8 cellular contexts compared by ENCODE assay signal in the genomic region with DNA sequence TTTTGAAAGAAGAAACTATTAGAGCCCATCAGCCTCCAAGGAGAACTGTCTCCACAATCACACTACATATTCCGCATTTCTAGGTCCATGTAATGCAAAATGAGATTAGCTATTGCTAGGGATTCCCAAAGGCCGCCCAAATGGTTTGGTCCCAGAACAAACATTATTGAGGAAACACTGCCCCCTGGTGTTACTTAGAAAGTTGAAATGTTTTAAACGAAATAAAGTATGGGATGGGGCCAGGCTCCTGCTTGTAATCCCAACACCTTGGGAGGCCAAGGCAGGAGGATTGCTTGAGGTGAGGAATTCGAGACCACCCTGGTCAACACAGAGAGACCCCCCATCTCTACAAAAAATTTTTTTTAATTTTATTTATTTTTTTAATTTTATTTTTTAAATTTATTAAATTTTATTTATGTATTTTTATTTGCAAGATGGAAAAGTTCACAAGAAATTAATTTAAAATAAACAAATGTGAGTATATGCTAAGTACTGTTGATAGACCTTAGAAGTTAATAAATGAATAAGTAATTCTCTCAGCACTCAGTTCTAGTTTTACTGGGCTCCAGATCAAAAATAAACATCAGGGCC. TPM values are rescaled to one million over a fixed set of nuclear protein-coding genes. Genes with fewer than 3 reads are reported as not detected.
DNase-seq lines count a peak whose midpoint lies in the region; ATAC-seq and TF ChIP-seq lines count a peak whose summit lies in the region.

No MANE protein-coding gene starts in this region.

- H3K27ac Mint-ChIP-seq in HFFc6 = no peak overlapping the region
- H3K27ac Mint-ChIP-seq in activated naive CD4-positive, alpha-beta T cell treated with anti-CD3 and anti-CD28 coated beads, Interleukin-2, amount 50 U/mL, for 72 hours = no peak overlapping the region

- peaks cover 5% of the 10 kb centered on the region; the same call in 1 of the 2 replicates for H3K36me3 Mint-ChIP-seq in HFFc6 (ENCODE audit: low read depth)
- H3K36me3 Mint-ChIP-seq in activated naive CD4-positive, alpha-beta T cell treated with anti-CD3 and anti-CD28 coated beads, Interleukin-2, amount 50 U/mL, for 72 hours = no peaks in the 10 kb centered on the region

- no peaks in the 10 kb centered on the region; the same call in 1 of the 2 replicates for H3K27me3 Mint-ChIP-seq in HFFc6 (ENCODE audit: insufficient read depth)

- ATAC-seq in activated naive CD4-positive, alpha-beta T cell treated with anti-CD3 and anti-CD28 coated beads, Interleukin-2, amount 50 U/mL, for 72 hours = peak; percentile 54 to 57
- ATAC-seq in HG03280 (IDR thresholded peaks at IDR 0.05; ENCODE audit: unreplicated experiment) (no peak), GM19035 (IDR thresholded peaks at IDR 0.05; ENCODE audit: unreplicated experiment) (no peak)

- H3K9me3 Mint-ChIP-seq in HFFc6 = no peaks in the 10 kb centered on the region
- H3K9me3 Mint-ChIP-seq in activated naive CD4-positive, alpha-beta T cell treated with anti-CD3 and anti-CD28 coated beads, Interleukin-2, amount 50 U/mL, for 72 hours = no peaks in the 10 kb centered on the region

- H3K4me1 ChIP-seq in left ventricle myocardium inferior = peaks cover 6% of the 10 kb centered on the region

- H3K4me1 Mint-ChIP-seq in HFFc6 (ENCODE audit: low read depth) = peaks cover 45% of the 10 kb centered on the region

- H3K27me3 ChIP-seq in left ventricle myocardium inferior (ENCODE audit: low read depth) = no peaks in the 10 kb centered on the region

- DNase-seq in DMS153 (lab: John Stamatoyannopoulos, UW) (peak; percentile 62), HFFc6 (peak; percentile 52), NCI-H748 treated with DMSO at 0.1 percent for 48 hours (lab: John Stamatoyannopoulos, UW) (peak; percentile 69), left ventricle myocardium inferior (no peak), retina (peak; percentile 57)
- peak in 1 of 2 donors; percentile 59 for DNase-seq in activated naive CD4-positive, alpha-beta T cell treated with anti-CD3 and anti-CD28 coated beads, Interleukin-2, amount 50 U/mL, for 72 hours (ENCODE audit: low spot score in 2 of 2)

- TF ChIP-seq CTCF in HFFc6 (IDR thresholded peaks at IDR 0.05) (peak; percentile 90), left ventricle myocardium inferior (IDR thresholded peaks at IDR 0.05; ENCODE audit: borderline replicate concordance) (peak; percentile 66)

- peaks cover 50% of the 10 kb centered on the region for H3K36me3 ChIP-seq in left ventricle myocardium inferior

- H3K4me3 Mint-ChIP-seq in HFFc6 = no peak overlapping the region

- no peak overlapping the region for H3K27ac ChIP-seq in left ventricle myocardium inferior (replicated peaks)

- H3K9me3 ChIP-seq in left ventricle myocardium inferior (replicated peaks) = no peaks in the 10 kb centered on the region

- no peak overlapping the region for H3K4me3 ChIP-seq in left ventricle myocardium inferior

- intact Hi-C loops in left ventricle myocardium inferior (cut with micrococcal nuclease) = no loop called here

RNA-seq across cellular contexts. Expression of gene NHEJ1, which starts 5.5 kb away (rescaled TPM):
- total RNA-seq in HFFc6 (2021; fragmentation: NEBNext Ultra II Directional; extraction: Animal tissue kit (Norgen Biotek cat#: 25700)) = 10 to 100 TPM; 12.0 to 16.6 (median 14.1) TPM
- total RNA-seq in activated naive CD4-positive, alpha-beta T cell treated with anti-CD3 and anti-CD28 coated beads, Interleukin-2, amount 50 U/mL, for 72 hours = 10 to 100 TPM; 20.9 to 25.0 TPM
- total RNA-seq in left ventricle myocardium inferior = 6.4 TPM

RNA-seq across cellular contexts. Expression of gene SLC23A3, which starts 14.7 kb away (rescaled TPM):
- 1 to 10 TPM in 2 of 6 experiments, under 1 TPM in 4; 0.36 to 1.5 (median 0.88) TPM for total RNA-seq in HFFc6 (2021; fragmentation: NEBNext Ultra II Directional; extraction: Animal tissue kit (Norgen Biotek cat#: 25700))
- 1 to 10 TPM; 1.5 to 2.8 TPM for total RNA-seq in activated naive CD4-positive, alpha-beta T cell treated with anti-CD3 and anti-CD28 coated beads, Interleukin-2, amount 50 U/mL, for 72 hours
- total RNA-seq in left ventricle myocardium inferior = 0.58 TPM

RNA-seq across cellular contexts. Expression of gene CNPPD1, which starts 21.6 kb away (rescaled TPM):
- 10 to 100 TPM; 37.9 to 46.2 (median 42.2) TPM for total RNA-seq in HFFc6 (2021; fragmentation: NEBNext Ultra II Directional; extraction: Animal tissue kit (Norgen Biotek cat#: 25700))
- total RNA-seq in activated naive CD4-positive, alpha-beta T cell treated with anti-CD3 and anti-CD28 coated beads, Interleukin-2, amount 50 U/mL, for 72 hours = 10 to 100 TPM; 46.9 to 48.0 TPM
- total RNA-seq in left ventricle myocardium inferior = 58.1 TPM

RNA-seq across cellular contexts. Expression of gene RETREG2, which starts 22.9 kb away (rescaled TPM):
- 100 to 1,000 TPM in 1 of 6 experiments, 10 to 100 TPM in 5; 77.3 to 102 (median 85.5) TPM for total RNA-seq in HFFc6 (2021; fragmentation: NEBNext Ultra II Directional; extraction: Animal tissue kit (Norgen Biotek cat#: 25700))
- total RNA-seq in activated naive CD4-positive, alpha-beta T cell treated with anti-CD3 and anti-CD28 coated beads, Interleukin-2, amount 50 U/mL, for 72 hours = 100 to 1,000 TPM in 1 of 2 donors, 10 to 100 TPM in 1; 93.0 to 120 TPM
- 29.9 TPM for total RNA-seq in left ventricle myocardium inferior

RNA-seq across cellular contexts. Expression of gene ZFAND2B, which starts 51.4 kb away (rescaled TPM):
- 10 to 100 TPM; 28.8 to 39.6 (median 33.1) TPM for total RNA-seq in HFFc6 (2021; fragmentation: NEBNext Ultra II Directional; extraction: Animal tissue kit (Norgen Biotek cat#: 25700))
- 10 to 100 TPM; 25.6 to 66.5 TPM for total RNA-seq in activated naive CD4-positive, alpha-beta T cell treated with anti-CD3 and anti-CD28 coated beads, Interleukin-2, amount 50 U/mL, for 72 hours
- 19.7 TPM for total RNA-seq in left ventricle myocardium inferior

Comparison
In these comparisons a context has a peak if more than half of its experiments do, and no peak if none do; other contexts are left out.
1. ATAC-seq: peak in activated naive CD4-positive, alpha-beta T cell treated with anti-CD3 and anti-CD28 coated beads, Interleukin-2, amount 50 U/mL, for 72 hours (2 of 2); none in HG03280 (single experiment) and GM19035 (single experiment).